ENCODE assay signal across 8 cellular contexts in genomic region chr1:198937231-198938031, GRCh38.
DNase-seq lines count a peak whose midpoint lies in the region; FAIRE-seq and TF ChIP-seq lines count a peak whose summit lies in the region.

No MANE protein-coding gene starts in this region.

- no peak for TF ChIP-seq CTCF in HFF-Myc (IDR thresholded peaks at IDR 0.05; ENCODE audit: low read depth, low read length, missing control alignments)
- TF ChIP-seq CTCF in cardiac fibroblast (IDR thresholded peaks at IDR 0.05; ENCODE audit: low read depth, low read length), result no peak

- H3K4me3 ChIP-seq in HFF-Myc (replicated peaks; ENCODE audit: low read depth, low read length) (peak overlapping the region; percentile 77), MG63 (peak overlapping the region; percentile 71), cardiac fibroblast (replicated peaks in 1 of 2; ENCODE audit: low read depth in 2 of 2, low read length in 2 of 2) (peak overlapping the region; percentile 65), small intestine (ENCODE audit: low read depth in 1 of 2, low read length in 2 of 2) (peak overlapping the region; percentile 27 to 28)

- WGBS in small intestine, 3 donors, result 21 to 36% (median 29%) methylated on average over 5 of the region's 5 CpGs

- FAIRE-seq in small intestine (lab: Jason Lieb, UNC), result peak; percentile 19

- H3K27me3 ChIP-seq in MG63, result no peaks in the 10 kb centered on the region
- no peaks in the 10 kb centered on the region for H3K27me3 ChIP-seq in small intestine (ENCODE audit: control insufficient read depth in 2 of 2, insufficient read depth in 2 of 2, low read length in 2 of 2)

- H3K9me3 ChIP-seq in MG63 (no peaks in the 10 kb centered on the region), small intestine (ENCODE audit: control insufficient read depth, low read depth) (no peaks in the 10 kb centered on the region)

- H3K36me3 ChIP-seq in MG63 (no peaks in the 10 kb centered on the region; the same call in 1 of the 2 replicates), small intestine (ENCODE audit: control insufficient read depth in 2 of 2, insufficient read depth in 2 of 2, low read length in 2 of 2) (no peaks in the 10 kb centered on the region)

- no peaks in the 10 kb centered on the region for H3K4me1 ChIP-seq in small intestine (ENCODE audit: control insufficient read depth in 2 of 2, insufficient read depth in 1 of 2, low read depth in 1 of 2, low read length in 1 of 2)

- peak overlapping the region; percentile 60 to 83 for H3K27ac ChIP-seq in small intestine (ENCODE audit: low read depth in 1 of 2, low read length in 1 of 2)

- peak; percentile 68 for DNase-seq in activated effector memory CD4-positive, alpha-beta T cell treated with anti-CD3 and anti-CD28 coated beads, Interleukin-2, amount 50 U/mL, for 16 hours
- no peak for DNase-seq in activated effector memory CD4-positive, alpha-beta T cell treated with Interleukin-2 at 50 U/mL for 16 hours
- peak; percentile 86 for DNase-seq in HFF-Myc (ENCODE audit: extremely low read depth, low read depth)
- DNase-seq in MG63, result peak; percentile 68
- DNase-seq in SK-N-DZ (ENCODE audit: low spot score), result peak; percentile 89
- peak; percentile 94 to 96 for DNase-seq in cardiac fibroblast (ENCODE audit: low read depth in 2 of 2)
- DNase-seq in inferior parietal cortex (ENCODE audit: extremely low spot score), result peak; percentile 96
- peak; percentile 35 for DNase-seq in small intestine
